ENCODE assay signal across 8 cellular contexts in genomic region chr14:105087963-105088811, GRCh38. TPM values are rescaled to one million over a fixed set of nuclear protein-coding genes. Genes with fewer than 3 reads are reported as not detected.
A peak's percentile ranks its signal among the peaks of the same experiment; 100 is the strongest.
DNase-seq lines count a peak whose midpoint lies in the region; ATAC-seq, FAIRE-seq and TF ChIP-seq lines count a peak whose summit lies in the region.

No MANE protein-coding gene starts in this region.

- H3K9me3 Mint-ChIP-seq in neural progenitor cell: no peaks in the 10 kb centered on the region

- TF ChIP-seq CTCF in GM12865 (IDR thresholded peaks at IDR 0.05; ENCODE audit: insufficient read depth, low read depth, low read length, missing control alignments) (no peak), epithelial cell of proximal tubule (conservative IDR thresholded peaks at IDR 0.05; ENCODE audit: low read depth, low read length) (no peak), neural progenitor cell (IDR thresholded peaks at IDR 0.05) (no peak)

- H2AFZ ChIP-seq in neural progenitor cell (replicated peaks): peak overlapping the region; percentile 77

- H3K36me3 ChIP-seq in neural progenitor cell: no peaks in the 10 kb centered on the region

- no peak overlapping the region for H3K9ac ChIP-seq in neural progenitor cell

- H3K4me3 ChIP-seq in GM12865 (ENCODE audit: low read depth, low read length) (peak overlapping the region; percentile 66), epithelial cell of proximal tubule (ENCODE audit: low read depth, low read length) (peak overlapping the region; percentile 67), neural progenitor cell (peak overlapping the region; percentile 58)

- peaks cover 37% of the 10 kb centered on the region for H3F3A ChIP-seq in neural progenitor cell (ENCODE audit: low read depth)

- DNase-seq in GM12865 (ENCODE audit: low read depth): no peak
- peak; percentile 75 for DNase-seq in RCC 7860 (ENCODE audit: low spot score)
- DNase-seq in epithelial cell of proximal tubule (ENCODE audit: low read depth): no peak
- peak; percentile 88 for DNase-seq in neural progenitor cell (ENCODE audit: low spot score)
- no peak for DNase-seq in NCI-H2029 treated with DMSO at 0.1 percent for 48 hours (lab: John Stamatoyannopoulos, UW)
- DNase-seq in stimulated activated naive CD4-positive, alpha-beta T cell (lab: John Stamatoyannopoulos, UW): no peak

- peak overlapping the region; percentile 90 for H3K4me2 ChIP-seq in neural progenitor cell

- H3K27ac Mint-ChIP-seq in neural progenitor cell: no peak overlapping the region

- no peaks in the 10 kb centered on the region for H3K79me2 ChIP-seq in neural progenitor cell (ENCODE audit: low read depth)

- peaks cover 46% of the 10 kb centered on the region for H3K27me3 ChIP-seq in neural progenitor cell

- FAIRE-seq in RCC 7860 (lab: Jason Lieb, UNC): peak; percentile 2

- peak overlapping the region; percentile 77 for H3K4me3 Mint-ChIP-seq in neural progenitor cell

- no peaks in the 10 kb centered on the region for H3K36me3 Mint-ChIP-seq in neural progenitor cell

- peaks cover 18% of the 10 kb centered on the region for H3K27me3 Mint-ChIP-seq in neural progenitor cell (ENCODE audit: insufficient read depth, low read depth)

- H3K9me3 ChIP-seq in neural progenitor cell (ENCODE audit: low read depth): no peaks in the 10 kb centered on the region

- H4K20me1 ChIP-seq in neural progenitor cell (ENCODE audit: low read depth): peaks cover 36% of the 10 kb centered on the region

- peaks cover 16% of the 10 kb centered on the region for H3K4me1 ChIP-seq in neural progenitor cell

- H3K4me1 Mint-ChIP-seq in neural progenitor cell: peaks cover 12% of the 10 kb centered on the region

- ATAC-seq in GM21723 (IDR thresholded peaks at IDR 0.05; ENCODE audit: unreplicated experiment) (no peak), GM18861 (IDR thresholded peaks at IDR 0.05; ENCODE audit: unreplicated experiment) (no peak)

- H3K27ac ChIP-seq in neural progenitor cell: no peak overlapping the region

RNA-seq across cellular contexts. Expression of gene GPR132, which starts 23.0 kb away (rescaled TPM):
- total RNA-seq in epithelial cell of proximal tubule (0.29 and 0.43 TPM in 2 replicates), neural progenitor cell (ENCODE audit: low replicate concordance) (0.22 and 0.51 TPM in 2 replicates)

Comparison
In these comparisons a context has a peak if more than half of its experiments do, and no peak if none do; other contexts are left out.
1. DNase-seq: peak in RCC 7860 (single experiment) and neural progenitor cell (single experiment); none in GM12865 (single experiment), epithelial cell of proximal tubule (single experiment), NCI-H2029 treated with DMSO at 0.1 percent for 48 hours (single experiment) and stimulated activated naive CD4-positive, alpha-beta T cell (0 of 6).
2. Peak in every context shown above with its lines, with median percentiles within 50 percentile points of each other: H3K4me3 ChIP-seq.